12 cellular contexts compared by ENCODE assay signal in genomic region chr1:85605519-85606413, GRCh38. TPM values are rescaled to one million over a fixed set of nuclear protein-coding genes. Genes with fewer than 3 reads are reported as not detected.
DNase-seq lines count a peak whose midpoint lies in the region; ATAC-seq, FAIRE-seq and TF ChIP-seq lines count a peak whose summit lies in the region.
"Had no signal": no experiment of that assay in that cellular context is flagged by ENCODE, and none has a peak within 500 bp of the region (broad histone marks: within the 10 kb centered on the region; RNA-seq: fewer than 3 reads in every experiment).

No MANE protein-coding gene starts in this region.

- no peaks in the 10 kb centered on the region for H3K36me3 Mint-ChIP-seq in WTC11
- H3K36me3 Mint-ChIP-seq: natural killer cell had no signal

- peak overlapping the region; percentile 97; the same call in 1 of the 2 replicates for H3K27ac Mint-ChIP-seq in WTC11
- H3K27ac Mint-ChIP-seq: CD4-positive, CD25-positive, alpha-beta regulatory T cell; natural killer cell had no signal

- TF ChIP-seq POLR2A in HepG2 (IDR thresholded peaks at IDR 0.05; ENCODE audit: insufficient read depth in 1 of 2, low read depth in 2 of 2, low read length in 2 of 2) (no peak; a peak in 1 of 4 replicates), vagina (IDR thresholded peaks at IDR 0.05) (no peak)

- H3K27me3 Mint-ChIP-seq in WTC11 (ENCODE audit: low read depth), result no peaks in the 10 kb centered on the region
- H3K27me3 Mint-ChIP-seq: CD4-positive, CD25-positive, alpha-beta regulatory T cell had no signal

- no TSS peak for BruUV-seq in HepG2 (replicated peaks; lab: Mats Ljungman, UMichigan)

- H3K36me3 ChIP-seq in HepG2 (replicated peaks in 1 of 2; ENCODE audit: control insufficient read depth in 1 of 2, insufficient read depth in 2 of 2, low read length in 2 of 2) (no peaks in the 10 kb centered on the region), vagina (no peaks in the 10 kb centered on the region)
- H3K36me3 ChIP-seq: MG63 had no signal

- POLR2A ChIA-PET in WTC11 (lab: Charles Lee) (interaction anchor here (4.3 kb wide), 1 partner anchor 23 kb away, joined by 67 read pairs; the partner anchor contains the start of gene CCN1), HepG2 (lab: Yijun Ruan, JAX) (interaction anchor here (0.9 to 4.2 kb wide), 6 partner anchors 21 to 103 kb away, joined by 4 to 58 read pairs (median 19); partner anchors contain the start of genes CCN1 and ZNHIT6)

- no peak overlapping the region for H2AFZ ChIP-seq in HepG2 (ENCODE audit: low read length)

- peaks cover 50% of the 10 kb centered on the region for H3K4me1 ChIP-seq in HepG2 (ENCODE audit: insufficient read depth, low read length)
- peaks cover under 1% of the 10 kb centered on the region for H3K4me1 ChIP-seq in vagina

- H3K4me2 ChIP-seq in HepG2 (ENCODE audit: low read depth, low read length), result peak overlapping the region; percentile 65

- H3K27ac ChIP-seq in HepG2 (ENCODE audit: extremely low read length, insufficient read depth, low read length) (no peak overlapping the region), vagina (no peak overlapping the region)

- in situ Hi-C loops in HepG2 (cut with HindIII; ENCODE audit: extremely low pct_ligation_motif_present, low pct_unique_long_range_greater_than_20kb), result loop anchor here (10.0 kb wide), 2 partner anchors 89 to 279 kb away; no protein-coding TSS in a partner anchor

- ATAC-seq in WTC11 (no peak), HepG2 (peak; percentile 72), HG03175 (IDR thresholded peaks at IDR 0.05; ENCODE audit: unreplicated experiment) (no peak)
- ATAC-seq: natural killer cell had no signal

- CTCF ChIA-PET in WTC11 (lab: Charles Lee) (interaction anchor here (0.6 to 2.2 kb wide), 7 partner anchors 23 to 346 kb away, joined by 3 to 8 read pairs (median 5); partner anchors contain the start of genes C1orf52, CCN1 and ZNHIT6), HepG2 (lab: Yijun Ruan, JAX; ENCODE audit: low intra/inter-chr PET ratio, low total read pairs) (interaction anchor here (0.9 kb wide), 1 partner anchor 29 kb away, joined by 3 read pairs; no protein-coding TSS in a partner anchor)

- no peak overlapping the region for H3K4me3 Mint-ChIP-seq in WTC11
- H3K4me3 Mint-ChIP-seq: CD4-positive, CD25-positive, alpha-beta regulatory T cell; natural killer cell had no signal

- intact Hi-C loops in HepG2 (cut with micrococcal nuclease; ENCODE audit: unreplicated experiment), result loop anchor here (2.0 kb wide), 1 partner anchor 103 kb away; the partner anchor contains the start of gene ZNHIT6
- intact Hi-C loops in vagina (cut with DNase I), result no loop called here

- TF ChIP-seq EP300 in HepG2 (IDR thresholded peaks at IDR 0.05; ENCODE audit: low read depth in 2 of 2, low read length in 2 of 2) (no peak), HepG2 (CRISPR knock-in tag; IDR thresholded peaks at IDR 0.05; ENCODE audit: borderline replicate concordance) (no peak)

- H3K9me3 Mint-ChIP-seq in WTC11, result peaks cover 2% of the 10 kb centered on the region; the same call in 1 of the 2 replicates

- FAIRE-seq in HepG2 (lab: Jason Lieb, UNC), result no peak

- H3K27me3 ChIP-seq in HepG2 (ENCODE audit: control insufficient read depth in 1 of 2, insufficient read depth in 2 of 2, low read length in 2 of 2) (no peaks in the 10 kb centered on the region), vagina (no peaks in the 10 kb centered on the region)
- H3K27me3 ChIP-seq: MG63 had no signal

- H3K9me3 ChIP-seq in HepG2 (ENCODE audit: low read length) (no peaks in the 10 kb centered on the region), vagina (no peaks in the 10 kb centered on the region)
- H3K9me3 ChIP-seq: MG63 had no signal

- H3K4me3 ChIP-seq in HepG2 (replicated peaks in 1 of 3; ENCODE audit: insufficient read depth in 1 of 3, low read depth in 2 of 3, low read length in 3 of 3) (no peak overlapping the region), vagina (no peak overlapping the region)
- H3K4me3 ChIP-seq: MG63 had no signal

- no peak overlapping the region for H3K9ac ChIP-seq in HepG2 (ENCODE audit: insufficient read depth, low read depth, low read length)

- TF ChIP-seq RAD21 in HepG2 (CRISPR knock-in tag; IDR thresholded peaks at IDR 0.05), result 0 out of 2 replicates have a peak, but pooled peaks have one; percentile 16

- peaks cover 45% of the 10 kb centered on the region for H3K4me1 Mint-ChIP-seq in WTC11
- H3K4me1 Mint-ChIP-seq: natural killer cell had no signal

- no peaks in the 10 kb centered on the region for H3K79me2 ChIP-seq in HepG2 (ENCODE audit: insufficient read depth, low read length)

- H4K20me1 ChIP-seq in HepG2 (ENCODE audit: insufficient read depth, low read length), result no peaks in the 10 kb centered on the region

- no peak for TF ChIP-seq CTCF in WTC11 (IDR thresholded peaks at IDR 0.05)
- peak; percentile 43 for TF ChIP-seq CTCF in HepG2 (CRISPR knock-in tag; IDR thresholded peaks at IDR 0.05)
- TF ChIP-seq CTCF in vagina (IDR thresholded peaks at IDR 0.05), result no peak

- WGBS in HepG2 (ENCODE audit: low lambda C conversion rate), result 51% methylated on average over 7 of the region's 8 CpGs

- peak; percentile 60 for DNase-seq in COLO668 (lab: John Stamatoyannopoulos, UW; ENCODE audit: unreplicated experiment)
- peak; percentile 42 for DNase-seq in HT1080 (ENCODE audit: low read depth)
- no peak for DNase-seq in WTC11 (ENCODE audit: low spot score)
- DNase-seq in HepG2 (ENCODE audit: low spot score), result peak; percentile 26
- no peak for DNase-seq in vagina (ENCODE audit: extremely low spot score in 2 of 2)
- DNase-seq in EL, result no peak
- DNase-seq in GM19240 (ENCODE audit: insufficient read length, low spot score), result no peak
- DNase-seq: activated effector memory CD4-positive, alpha-beta T cell treated with anti-CD3 and anti-CD28 coated beads, Interleukin-2, amount 50 U/mL, for 16 hours; CD4-positive, CD25-positive, alpha-beta regulatory T cell; MG63; natural killer cell had no signal

TF ChIP-seq in WTC11, 78 proteins besides CTCF, POLR2A, EP300 and RAD21:
- TF ChIP-seq GRHL2 (CRISPR knock-in tag; IDR thresholded peaks at IDR 0.05; ENCODE audit: insufficient replicate concordance, severe bottlenecking) (no peak), ZNF671 (CRISPR knock-in tag; IDR thresholded peaks at IDR 0.05) (no peak), TCF7 (CRISPR knock-in tag; IDR thresholded peaks at IDR 0.05; ENCODE audit: low read depth) (no peak)

TF ChIP-seq in HepG2, 621 proteins besides CTCF, POLR2A, EP300 and RAD21 (continues in another document):
- TF ChIP-seq SNAPC2 (CRISPR knock-in tag; IDR thresholded peaks at IDR 0.05), result no peak
- TF ChIP-seq TBX2 (CRISPR knock-in tag; IDR thresholded peaks at IDR 0.05; ENCODE audit: borderline replicate concordance), result no peak
- TF ChIP-seq RBAK (CRISPR knock-in tag; IDR thresholded peaks at IDR 0.05), result no peak
- TF ChIP-seq NFE2L1 (CRISPR knock-in tag; IDR thresholded peaks at IDR 0.05; ENCODE audit: borderline replicate concordance), result no peak
- TF ChIP-seq, protein P1, sequence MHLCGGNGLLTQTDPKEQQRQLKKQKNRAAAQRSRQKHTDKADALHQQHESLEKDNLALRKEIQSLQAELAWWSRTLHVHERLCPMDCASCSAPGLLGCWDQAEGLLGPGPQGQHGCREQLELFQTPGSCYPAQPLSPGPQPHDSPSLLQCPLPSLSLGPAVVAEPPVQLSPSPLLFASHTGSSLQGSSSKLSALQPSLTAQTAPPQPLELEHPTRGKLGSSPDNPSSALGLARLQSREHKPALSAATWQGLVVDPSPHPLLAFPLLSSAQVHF (CRISPR knock-in tag; IDR thresholded peaks at IDR 0.05), result no peak

RNA-seq across cellular contexts. Expression of gene CCN1, which starts 25.2 kb away (rescaled TPM):
- 22.9 and 38.1 TPM in 2 replicates for total RNA-seq in HT1080 (2014; rRNA removed; shearing (Covaris generic))
- polyA plus RNA-seq in HT1080 (2015; cell fraction: cytosol; rRNA removed), result 367 and 414 TPM in 2 replicates
- polyA plus RNA-seq in HT1080 (2015; cell fraction: nucleus; rRNA removed), result 987 and 1,103 TPM in 2 replicates
- total RNA-seq in WTC11 (2021) (64.1 to 91.0 TPM (median 89.9 TPM) in 3 replicates), HepG2 (2016; rRNA removed; fragmentation: Illumina TruSeq; extraction: Trizol) (1.2 and 2.6 TPM in 2 replicates), vagina (130 TPM)
- 0.30 and 0.35 TPM in 2 replicates for total RNA-seq in HepG2 (2016; cell fraction: cytosol; rRNA removed; fragmentation: Illumina TruSeq; extraction: Trizol; ENCODE audit: low read depth)
- total RNA-seq in HepG2 (2016; cell fraction: insoluble cytoplasmic fraction; rRNA removed; fragmentation: Illumina TruSeq; extraction: Trizol), result 1.3 and 2.6 TPM in 2 replicates
- total RNA-seq in HepG2 (2016; cell fraction: membrane; rRNA removed; fragmentation: Illumina TruSeq; extraction: Trizol), result 0.96 and 1.2 TPM in 2 replicates
- 7.9 and 8.7 TPM in 2 replicates for total RNA-seq in HepG2 (2016; cell fraction: nucleus; rRNA removed; fragmentation: Illumina TruSeq; extraction: Trizol)
- polyA plus RNA-seq in HepG2 (2011; rRNA removed), result 12.5 and 14.9 TPM in 2 replicates
- polyA plus RNA-seq in HepG2 (2011; cell fraction: cytosol; rRNA removed), result 14.0 and 14.8 TPM in 2 replicates
- polyA plus RNA-seq in HepG2 (2011; cell fraction: nucleus; rRNA removed), result 39.7 and 43.2 TPM in 2 replicates
- polyA plus RNA-seq in HepG2 (2012), result 12.9 and 24.7 TPM in 2 replicates
- 0.79 and 0.81 TPM in 2 replicates for polyA plus RNA-seq in HepG2 (2016; cell fraction: cytosol; fragmentation: Illumina TruSeq; extraction: Trizol; ENCODE audit: low read depth)
- 2.6 and 3.5 TPM in 2 replicates for polyA plus RNA-seq in HepG2 (2016; cell fraction: insoluble cytoplasmic fraction; fragmentation: Illumina TruSeq; extraction: Trizol; ENCODE audit: low read depth)
- 1.3 and 2.1 TPM in 2 replicates for polyA plus RNA-seq in HepG2 (2016; cell fraction: membrane; fragmentation: Illumina TruSeq; extraction: Trizol; ENCODE audit: low read depth)
- 35.0 and 36.4 TPM in 2 replicates for polyA plus RNA-seq in HepG2 (2016; cell fraction: nucleus; fragmentation: Illumina TruSeq; extraction: Trizol; ENCODE audit: insufficient read depth, low read depth)
- polyA minus RNA-seq in HepG2 (2011; rRNA and poly(A)+ RNA removed; ENCODE audit: low replicate concordance), result 6.4 and 13.6 TPM in 2 replicates
- polyA minus RNA-seq in HepG2 (2011; cell fraction: cytosol; rRNA and poly(A)+ RNA removed), result 13.9 and 16.1 TPM in 2 replicates
- polyA minus RNA-seq in HepG2 (2011; cell fraction: nucleus; rRNA and poly(A)+ RNA removed), result 23.2 TPM in 2 replicates
- total RNA-seq: CD4-positive, CD25-positive, alpha-beta regulatory T cell; natural killer cell had no signal
- polyA plus RNA-seq: CD4-positive, CD25-positive, alpha-beta regulatory T cell had no signal

Comparison
In these comparisons a context has a peak if more than half of its experiments do, and no peak if none do; other contexts are left out.
1. DNase-seq: peak in COLO668 (single experiment), HT1080 (single experiment) and HepG2 (single experiment); none in WTC11 (single experiment), vagina (0 of 2), EL (single experiment) and GM19240 (single experiment).